Comparison of ENCODE assay signal across 10 cellular contexts in the genomic region with DNA sequence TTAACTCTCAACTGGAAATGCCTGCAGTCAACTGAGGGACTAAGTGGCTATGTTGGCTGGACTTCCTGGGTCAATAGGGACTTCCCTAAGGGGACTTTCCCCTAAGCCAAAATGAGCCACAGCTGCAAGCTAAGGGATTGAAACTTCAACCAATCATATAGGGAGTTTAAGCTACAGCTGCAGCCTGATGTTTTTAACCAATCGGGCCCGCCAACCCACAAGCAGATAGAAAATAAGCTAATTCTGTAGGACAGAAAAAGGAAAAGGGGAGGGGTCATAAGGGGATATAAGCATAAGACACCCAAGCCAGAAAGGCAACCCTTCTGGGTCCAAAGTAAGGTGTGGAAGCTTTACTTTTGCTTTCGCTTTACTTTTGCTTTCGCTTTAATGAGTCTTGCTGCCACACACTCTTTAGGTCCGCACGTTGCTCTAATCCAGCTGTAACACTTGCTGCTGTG.
DNase-seq lines count a peak whose midpoint lies in the region; ATAC-seq lines count a peak whose summit lies in the region.
"Had no signal": no experiment of that assay in that cellular context is flagged by ENCODE, and none has a peak within 500 bp of the region (broad histone marks: within the 10 kb centered on the region; RNA-seq: fewer than 3 reads in every experiment).

No MANE protein-coding gene starts in this region.

- no peak overlapping the region for H4K8ac ChIP-seq in mesenchymal stem cell (ENCODE audit: low read length)

- no peak overlapping the region for H2AK5ac ChIP-seq in mesenchymal stem cell (ENCODE audit: low read length, severe bottlenecking)

- no peak overlapping the region for H3K14ac ChIP-seq in mesenchymal stem cell (ENCODE audit: low read length in 2 of 2)

- H3K9me3 ChIP-seq in SJCRH30 (replicated peaks) (no peaks in the 10 kb centered on the region), mesenchymal stem cell (ENCODE audit: control insufficient read depth, low read length) (peaks cover 5% of the 10 kb centered on the region)
- H3K9me3 ChIP-seq: A549 had no signal

- no peak overlapping the region for H4K91ac ChIP-seq in mesenchymal stem cell (ENCODE audit: low read length)

- WGBS in mesenchymal stem cell = 88% methylated on average over 6 of the region's 6 CpGs

- intact Hi-C loops in posterior vena cava (cut with DNase I) = no loop called here

- peak overlapping the region; percentile 18; the same call in 1 of the 2 replicates for H3K4me3 ChIP-seq in SJCRH30
- H3K4me3 ChIP-seq in mesenchymal stem cell (ENCODE audit: insufficient read depth in 1 of 2, low read depth in 1 of 2, low read length in 2 of 2) = peak overlapping the region in 1 of 2 experiments; percentile 32
- H3K4me3 ChIP-seq: A549 had no signal

- H3K36me3 ChIP-seq in SJCRH30 (no peaks in the 10 kb centered on the region), mesenchymal stem cell (ENCODE audit: control insufficient read depth in 1 of 2, insufficient read depth in 2 of 2, low read depth in 1 of 2, low read length in 2 of 2) (no peaks in the 10 kb centered on the region)

- no peak overlapping the region for H2BK5ac ChIP-seq in mesenchymal stem cell (ENCODE audit: low read depth, low read length, poor library complexity, severe bottlenecking)

- H2BK15ac ChIP-seq in mesenchymal stem cell (ENCODE audit: low read depth, poor library complexity, severe bottlenecking) = no peak overlapping the region

- peak overlapping the region; percentile 53 for H2AFZ ChIP-seq in mesenchymal stem cell (ENCODE audit: low read depth, low read length)

- no peak overlapping the region for H3K4me2 ChIP-seq in mesenchymal stem cell (ENCODE audit: low read length, poor library complexity, severe bottlenecking)
- H3K4me2 ChIP-seq: A549 had no signal

- H3K23ac ChIP-seq in mesenchymal stem cell (ENCODE audit: low read length in 2 of 2) = no peak overlapping the region

- H2BK120ac ChIP-seq in mesenchymal stem cell (ENCODE audit: low read depth, low read length) = no peak overlapping the region

- H3K18ac ChIP-seq in mesenchymal stem cell (ENCODE audit: low read depth in 1 of 2, low read length in 2 of 2) = no peak overlapping the region

- no peak overlapping the region for H3K4ac ChIP-seq in mesenchymal stem cell (ENCODE audit: low read depth in 1 of 2, low read length in 2 of 2)

- peak; percentile 62 for ATAC-seq in HG03159 (IDR thresholded peaks at IDR 0.05; ENCODE audit: unreplicated experiment)
- ATAC-seq: A549 had no signal

- DNase-seq in NCI-H2081 (lab: John Stamatoyannopoulos, UW) = peak; percentile 5 to 55
- no peak for DNase-seq in NCI-H2081 treated with DMSO at 0.1 percent for 48 hours (lab: John Stamatoyannopoulos, UW)
- peak; percentile 2 to 10 for DNase-seq in SJCRH30
- peak; percentile 18 for DNase-seq in mesenchymal stem cell
- DNase-seq in stimulated activated naive CD4-positive, alpha-beta T cell (lab: John Stamatoyannopoulos, UW) = no peak
- DNase-seq in posterior vena cava (ENCODE audit: low spot score) = no peak
- DNase-seq in COR-L47 (lab: John Stamatoyannopoulos, UW) = no peak
- DNase-seq: activated CD8-positive, alpha-beta memory T cell treated with anti-CD3 and anti-CD28 coated beads for 24 hours had no signal

- H3K27ac ChIP-seq in SJCRH30 (no peak overlapping the region), mesenchymal stem cell (ENCODE audit: low read length, poor library complexity, severe bottlenecking) (no peak overlapping the region)
- H3K27ac ChIP-seq: A549 had no signal

- no peak overlapping the region for H2BK12ac ChIP-seq in mesenchymal stem cell (ENCODE audit: low read length in 2 of 2)

- H3K27me3 ChIP-seq in SJCRH30 (no peaks in the 10 kb centered on the region), mesenchymal stem cell (ENCODE audit: control insufficient read depth in 1 of 2, insufficient read depth in 1 of 2, low read length in 2 of 2) (no peaks in the 10 kb centered on the region)

- no peaks in the 10 kb centered on the region for H3K79me1 ChIP-seq in mesenchymal stem cell (replicated peaks; ENCODE audit: low read length, poor library complexity, severe bottlenecking)

- H3K9ac ChIP-seq in mesenchymal stem cell (ENCODE audit: low read length) = no peak overlapping the region

- no peaks in the 10 kb centered on the region for H3K4me1 ChIP-seq in SJCRH30
- no peaks in the 10 kb centered on the region for H3K4me1 ChIP-seq in mesenchymal stem cell (ENCODE audit: control insufficient read depth, insufficient read depth, low read depth, low read length)
- H3K4me1 ChIP-seq: A549 had no signal

Comparison
In these comparisons a context has a peak if more than half of its experiments do, and no peak if none do; other contexts are left out.
1. DNase-seq: peak in NCI-H2081 (2 of 2), SJCRH30 (2 of 2) and mesenchymal stem cell (single experiment); none in NCI-H2081 treated with DMSO at 0.1 percent for 48 hours (single experiment), stimulated activated naive CD4-positive, alpha-beta T cell (0 of 6), posterior vena cava (single experiment) and COR-L47 (single experiment).